19 cellular contexts compared by ENCODE assay signal in the genomic region with DNA sequence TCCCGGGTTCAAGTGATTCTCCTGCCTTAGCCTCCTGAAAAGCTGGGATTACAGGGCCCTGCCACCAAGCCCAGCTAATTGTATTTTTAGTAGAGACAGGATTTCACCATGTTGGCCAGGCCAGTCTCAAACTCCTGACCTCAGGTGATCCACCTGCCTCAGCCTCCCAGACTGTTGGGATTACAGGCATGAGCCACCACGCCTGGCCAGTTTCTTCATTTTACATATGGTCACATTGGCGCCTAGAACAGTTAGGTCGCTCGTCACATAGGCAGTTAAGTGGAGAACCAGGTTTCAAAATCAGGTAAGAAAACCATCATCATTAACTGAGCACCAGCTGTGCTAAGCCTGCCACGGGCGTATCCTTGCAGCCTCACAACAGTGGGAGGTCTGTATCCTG. TPM values are rescaled to one million over a fixed set of nuclear protein-coding genes. Genes with fewer than 3 reads are reported as not detected.
DNase-seq lines count a peak whose midpoint lies in the region; TF ChIP-seq lines count a peak whose summit lies in the region.
"Had no signal": no experiment of that assay in that cellular context is flagged by ENCODE, and none has a peak within 500 bp of the region (broad histone marks: within the 10 kb centered on the region; RNA-seq: fewer than 3 reads in every experiment).

No MANE protein-coding gene starts in this region.

- H3K9ac ChIP-seq in HUES48 (ENCODE audit: low read depth, low read length) (no peak overlapping the region), smooth muscle cell (ENCODE audit: low read depth) (peak overlapping the region; percentile 72)
- H3K9ac ChIP-seq: KMS-11, parathyroid adenoma had no signal

- H3K27ac ChIP-seq in HUES48 (ENCODE audit: low read depth, low read length) (peak overlapping the region; percentile 68), WERI-Rb-1 (peak overlapping the region; percentile 93), hepatocyte (peak overlapping the region; percentile 77), smooth muscle cell (ENCODE audit: low read depth) (peak overlapping the region; percentile 93)
- H3K27ac ChIP-seq: KMS-11, parathyroid adenoma, thoracic aorta had no signal

- H3F3A ChIP-seq in smooth muscle cell (ENCODE audit: low read depth) = peaks cover 25% of the 10 kb centered on the region

- no peak overlapping the region for H3K4me3 ChIP-seq in HUES48 (ENCODE audit: low read depth, low read length)
- no peak overlapping the region for H3K4me3 ChIP-seq in WERI-Rb-1 (ENCODE audit: low read depth, low read length)
- H3K4me3 ChIP-seq in hepatocyte = no peak overlapping the region
- H3K4me3 ChIP-seq in smooth muscle cell = no peak overlapping the region
- H3K4me3 ChIP-seq: thoracic aorta had no signal

- TF ChIP-seq CTCF in WERI-Rb-1 (IDR thresholded peaks at IDR 0.05; ENCODE audit: low read depth, low read length) = no peak
- TF ChIP-seq CTCF in hepatocyte (IDR thresholded peaks at IDR 0.05; ENCODE audit: poor library complexity) = no peak
- TF ChIP-seq CTCF in smooth muscle cell (IDR thresholded peaks at IDR 0.05; ENCODE audit: borderline replicate concordance, insufficient read depth, poor library complexity, severe bottlenecking) = no peak

- WGBS in hepatocyte (ENCODE audit: low lambda C conversion rate, missing lambda C conversion rate) = 85% methylated on average over 7 of the region's 7 CpGs
- 72% methylated on average over 7 of the region's 7 CpGs for WGBS in smooth muscle cell (ENCODE audit: low lambda C conversion rate)

- H3K79me2 ChIP-seq in hepatocyte (no peaks in the 10 kb centered on the region), smooth muscle cell (ENCODE audit: low read depth) (no peaks in the 10 kb centered on the region)
- H3K79me2 ChIP-seq: parathyroid adenoma had no signal

- H3K4me2 ChIP-seq in hepatocyte = no peak overlapping the region
- H3K4me2 ChIP-seq in smooth muscle cell = peak overlapping the region; percentile 57
- H3K4me2 ChIP-seq: KMS-11 had no signal

- DNase-seq in WERI-Rb-1 (peak; percentile 90), hepatocyte (ENCODE audit: low spot score) (no peak), smooth muscle cell (lab: John Stamatoyannopoulos, UW; ENCODE audit: unreplicated experiment) (no peak), NCI-H187 treated with DMSO at 0.1 percent for 48 hours (lab: John Stamatoyannopoulos, UW) (no peak), ecto neural progenitor cell (ENCODE audit: low spot score) (no peak), 8988T (no peak)
- DNase-seq: activated CD4-positive, CD25-positive, alpha-beta regulatory T cell treated with anti-CD3 and anti-CD28 coated beads, Interleukin-2, amount 50 U/mL, for 72 hours; foreskin melanocyte; NCI-H1105; NCI-H774 had no signal

- H3K36me3 ChIP-seq in HUES48 (ENCODE audit: control insufficient read depth, insufficient read depth, low read length) (no peaks in the 10 kb centered on the region), WERI-Rb-1 (peaks cover 24% of the 10 kb centered on the region), hepatocyte (replicated peaks; ENCODE audit: insufficient read depth, low read depth) (no peaks in the 10 kb centered on the region), smooth muscle cell (ENCODE audit: low read depth) (no peaks in the 10 kb centered on the region)
- H3K36me3 ChIP-seq: thoracic aorta had no signal

- no peaks in the 10 kb centered on the region for H3K9me2 ChIP-seq in hepatocyte (replicated peaks; ENCODE audit: insufficient read depth)

- H3K4me1 ChIP-seq in HUES48 (ENCODE audit: control insufficient read depth, insufficient read depth, low read length) (peaks cover 32% of the 10 kb centered on the region), hepatocyte (ENCODE audit: insufficient read depth) (peaks cover 28% of the 10 kb centered on the region), smooth muscle cell (ENCODE audit: low read depth) (peaks cover 21% of the 10 kb centered on the region)
- H3K4me1 ChIP-seq: parathyroid adenoma had no signal

- H4K20me1 ChIP-seq in hepatocyte (ENCODE audit: insufficient read depth, poor library complexity, severe bottlenecking) (no peaks in the 10 kb centered on the region), smooth muscle cell (ENCODE audit: low read depth) (no peaks in the 10 kb centered on the region)

- no peaks in the 10 kb centered on the region for H3K9me3 ChIP-seq in HUES48 (ENCODE audit: control insufficient read depth, insufficient read depth, low read length)
- no peaks in the 10 kb centered on the region for H3K9me3 ChIP-seq in WERI-Rb-1 (ENCODE audit: severe bottlenecking)
- H3K9me3 ChIP-seq in hepatocyte (ENCODE audit: low read depth) = no peaks in the 10 kb centered on the region
- H3K9me3 ChIP-seq in smooth muscle cell (replicated peaks; ENCODE audit: low read depth) = no peaks in the 10 kb centered on the region
- H3K9me3 ChIP-seq: thoracic aorta had no signal

- no peaks in the 10 kb centered on the region for H3K27me3 ChIP-seq in HUES48 (ENCODE audit: control insufficient read depth, insufficient read depth, low read length)
- no peaks in the 10 kb centered on the region for H3K27me3 ChIP-seq in WERI-Rb-1 (ENCODE audit: insufficient read depth, low read depth, severe bottlenecking)
- no peaks in the 10 kb centered on the region for H3K27me3 ChIP-seq in hepatocyte
- no peaks in the 10 kb centered on the region for H3K27me3 ChIP-seq in smooth muscle cell (ENCODE audit: low read depth)

- H2AFZ ChIP-seq in hepatocyte (no peak overlapping the region), smooth muscle cell (ENCODE audit: low read depth) (peak overlapping the region; percentile 24)
- H2AFZ ChIP-seq: parathyroid adenoma had no signal

RNA-seq across cellular contexts. Expression of a gene that starts 36.1 kb away (rescaled TPM):
- total RNA-seq in hepatocyte = 2.6 and 3.4 TPM in 2 replicates
- 1.2 and 2.2 TPM in 2 replicates for polyA plus RNA-seq in hepatocyte
- 6.6 and 17.0 TPM in 2 replicates for total RNA-seq in smooth muscle cell
- polyA plus RNA-seq in smooth muscle cell = 3.5 and 11.2 TPM in 2 replicates
- total RNA-seq: activated T-helper 2 cell treated with anti-CD3 and anti-CD28 coated beads, Interferon-gamma antibody, Interleukin-2, Interleukin-4, amounts not matched to agents 10 μg/mL and 5 μg/mL and 100 μg/mL, durations not matched to agents 14 hours and 24 hours and 36 hours had no signal

RNA-seq across cellular contexts. Expression of a gene that starts 40.2 kb away (rescaled TPM):
- not detected in 2 replicates for total RNA-seq in hepatocyte
- polyA plus RNA-seq in hepatocyte = not detected in 2 replicates
- not detected in 2 replicates for total RNA-seq in smooth muscle cell
- polyA plus RNA-seq in smooth muscle cell = 0.41 TPM in 1 of 2 replicates, not detected in the other
- total RNA-seq: activated T-helper 2 cell treated with anti-CD3 and anti-CD28 coated beads, Interferon-gamma antibody, Interleukin-2, Interleukin-4, amounts not matched to agents 10 μg/mL and 5 μg/mL and 100 μg/mL, durations not matched to agents 14 hours and 24 hours and 36 hours; left lobe of liver; Right ventricle myocardium inferior; thoracic aorta had no signal
- polyA plus RNA-seq: adipose tissue, BJ had no signal

RNA-seq across cellular contexts. Expression of a gene that starts 41.9 kb away (rescaled TPM):
- total RNA-seq in hepatocyte = 4.0 and 4.5 TPM in 2 replicates
- polyA plus RNA-seq in hepatocyte = 1.2 and 3.0 TPM in 2 replicates
- 0.31 and 1.5 TPM in 2 replicates for total RNA-seq in smooth muscle cell
- 0.17 and 0.28 TPM in 2 replicates for polyA plus RNA-seq in smooth muscle cell

RNA-seq across cellular contexts. Expression of a gene that starts 48.7 kb away (rescaled TPM):
- 1,257 and 1,574 TPM in 2 replicates for total RNA-seq in hepatocyte
- 927 and 1,057 TPM in 2 replicates for polyA plus RNA-seq in hepatocyte
- 1,579 and 1,932 TPM in 2 replicates for total RNA-seq in smooth muscle cell
- polyA plus RNA-seq in smooth muscle cell = 1,321 and 1,396 TPM in 2 replicates

RNA-seq across cellular contexts. Expression of a gene that starts 48.9 kb away (rescaled TPM):
- total RNA-seq in hepatocyte = 40.3 and 44.0 TPM in 2 replicates
- polyA plus RNA-seq in hepatocyte = 84.4 and 95.5 TPM in 2 replicates
- total RNA-seq in smooth muscle cell = 20.9 and 30.4 TPM in 2 replicates
- 69.8 and 83.9 TPM in 2 replicates for polyA plus RNA-seq in smooth muscle cell
